Comparison of ENCODE assay signal across 1 cellular context in genomic region chr17:16386126-16386507, GRCh38.
TF ChIP-seq lines count a peak whose summit lies in the region.

No MANE protein-coding gene starts in this region.

TF ChIP-seq in HCT116, 20 proteins besides CTCF, POLR2A, EP300 and RAD21:
- TF ChIP-seq, protein P1, sequence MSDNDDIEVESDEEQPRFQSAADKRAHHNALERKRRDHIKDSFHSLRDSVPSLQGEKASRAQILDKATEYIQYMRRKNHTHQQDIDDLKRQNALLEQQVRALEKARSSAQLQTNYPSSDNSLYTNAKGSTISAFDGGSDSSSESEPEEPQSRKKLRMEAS (IDR thresholded peaks at IDR 0.05), result peak; percentile 43; the same call in 1 of the 2 replicates
- 0 out of 2 replicates have a peak, but pooled peaks have one; percentile 17 for TF ChIP-seq SIN3A (IDR thresholded peaks at IDR 0.05; ENCODE audit: low read depth)
TF ChIP-seq in HCT116: peak in this region for 2; not testable (repeated sequence) for 18.
